ENCODE assay signal across 10 cellular contexts in the genomic region with DNA sequence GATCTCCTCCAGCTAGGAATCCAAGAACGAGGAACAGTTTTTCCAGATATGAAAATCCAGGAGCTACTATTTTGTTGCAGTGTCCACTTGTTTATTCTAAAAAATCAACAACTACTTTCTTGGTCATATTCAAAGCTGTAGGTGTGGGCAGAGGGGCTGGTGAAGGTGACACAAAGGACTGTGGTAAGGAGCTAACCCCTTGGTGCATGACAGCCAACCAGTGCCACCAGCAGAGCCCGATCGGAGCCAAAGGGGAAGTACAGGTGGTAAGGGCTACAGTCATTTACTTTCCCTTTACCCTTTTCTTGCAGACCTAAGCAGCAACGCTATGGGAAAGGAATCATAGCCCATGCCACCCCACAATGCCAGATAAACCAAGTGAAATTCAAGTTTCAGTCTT. TPM values are rescaled to one million over a fixed set of nuclear protein-coding genes. Genes with fewer than 3 reads are reported as not detected.
A peak's percentile ranks its signal among the peaks of the same experiment; 100 is the strongest.
DNase-seq lines count a peak whose midpoint lies in the region; ATAC-seq, FAIRE-seq and TF ChIP-seq lines count a peak whose summit lies in the region.
"Had no signal": no experiment of that assay in that cellular context is flagged by ENCODE, and none has a peak within 500 bp of the region (broad histone marks: within the 10 kb centered on the region; RNA-seq: fewer than 3 reads in every experiment).

No MANE protein-coding gene starts in this region.

- no peaks in the 10 kb centered on the region for H3K36me3 ChIP-seq in esophagus muscularis mucosa

- H3K9me3 Mint-ChIP-seq in effector memory CD8-positive, alpha-beta T cell, result no peaks in the 10 kb centered on the region

- WGBS in esophagus muscularis mucosa, result 76% methylated on average over 4 of the region's 4 CpGs

- FAIRE-seq in GM12891 (lab: Jason Lieb, UNC), result peak; percentile 71
- FAIRE-seq: K562 had no signal

- peak overlapping the region in 2 of 4 donors; percentile 10 to 18 for H3K27ac ChIP-seq in esophagus muscularis mucosa (replicated peaks in 1 of 4)

- peaks cover 10 to 52% of the 10 kb centered on the region in 2 donors for H3K27me3 Mint-ChIP-seq in effector memory CD8-positive, alpha-beta T cell

- DNase-seq in GM12891 (ENCODE audit: insufficient read length, low spot score) (no peak), SHP77 treated with DMSO at 0.1 percent for 48 hours (lab: John Stamatoyannopoulos, UW) (no peak), esophagus muscularis mucosa (ENCODE audit: extremely low spot score) (no peak), GM13977 (ENCODE audit: low spot score) (no peak), COR-L47 (lab: John Stamatoyannopoulos, UW) (no peak)
- DNase-seq in effector memory CD8-positive, alpha-beta T cell, result no peak
- DNase-seq: cortex of kidney had no signal

- in situ Hi-C loops in GM13977 (cut with MboI; ENCODE audit: low pct_unique_long_range_greater_than_20kb, low sequenced_read_pairs, unreplicated experiment), result no loop called here

- H3K4me3 ChIP-seq in esophagus muscularis mucosa, result no peak overlapping the region
- H3K4me3 ChIP-seq: K562 had no signal

- intact Hi-C loops in esophagus muscularis mucosa (cut with DNase I), result no loop called here

- peak; percentile 55 for ATAC-seq in GM19351 (IDR thresholded peaks at IDR 0.05; ENCODE audit: unreplicated experiment)
- peak; percentile 43 for ATAC-seq in HG03139 (IDR thresholded peaks at IDR 0.05; ENCODE audit: unreplicated experiment)
- ATAC-seq in effector memory CD8-positive, alpha-beta T cell (replicated peaks), result peak; percentile 64
- ATAC-seq: K562 had no signal

- no peak overlapping the region for H3K27ac Mint-ChIP-seq in effector memory CD8-positive, alpha-beta T cell

- TF ChIP-seq CTCF in esophagus muscularis mucosa (IDR thresholded peaks at IDR 0.05) (no peak), GM13977 (IDR thresholded peaks at IDR 0.05; ENCODE audit: extremely low read depth, insufficient read depth, missing control alignments) (no peak)

- H3K4me1 Mint-ChIP-seq in effector memory CD8-positive, alpha-beta T cell (ENCODE audit: low read depth in 2 of 2), result peaks cover 6 to 13% of the 10 kb centered on the region in 2 donors

- H3K36me3 Mint-ChIP-seq in effector memory CD8-positive, alpha-beta T cell (ENCODE audit: insufficient read depth), result no peaks in the 10 kb centered on the region

- H3K4me3 Mint-ChIP-seq in effector memory CD8-positive, alpha-beta T cell, result no peak overlapping the region

- TF ChIP-seq POLR2A in GM12891 (IDR thresholded peaks at IDR 0.05; ENCODE audit: low read depth, low read length) (no peak), esophagus muscularis mucosa (IDR thresholded peaks at IDR 0.05; ENCODE audit: low read depth) (no peak)

- no peaks in the 10 kb centered on the region for H3K27me3 ChIP-seq in esophagus muscularis mucosa

- TF ChIP-seq EP300 in esophagus muscularis mucosa (IDR thresholded peaks at IDR 0.05), result no peak

- no peaks in the 10 kb centered on the region for H3K9me3 ChIP-seq in esophagus muscularis mucosa

- peaks cover 11 to 42% (median 22%) of the 10 kb centered on the region in 4 donors for H3K4me1 ChIP-seq in esophagus muscularis mucosa

TF ChIP-seq in GM12891, 5 proteins besides CTCF, POLR2A, EP300 and RAD21:
- TF ChIP-seq POU2F2 (IDR thresholded peaks at IDR 0.05; ENCODE audit: low read depth, low read length) (no peak), POLR2AphosphoS5 (IDR thresholded peaks at IDR 0.05; ENCODE audit: low read depth, low read length) (no peak), PAX5 (IDR thresholded peaks at IDR 0.05; ENCODE audit: insufficient read depth, low read length, severe bottlenecking) (no peak), TAF1 (IDR thresholded peaks at IDR 0.05; ENCODE audit: low read depth, low read length) (no peak), SPI1 (IDR thresholded peaks at IDR 0.05; ENCODE audit: low read depth, low read length) (no peak)
TF ChIP-seq in GM12891: peak in this region for 0.

RNA-seq across cellular contexts. Expression of gene PLA1A, which starts 30.7 kb away (rescaled TPM):
- 4.9 TPM for polyA plus RNA-seq in GM12891 (2012; ENCODE audit: low read depth, missing spikeins)
- 1 to 10 TPM; 1.5 to 2.9 (median 2.0) TPM for total RNA-seq in esophagus muscularis mucosa
- total RNA-seq: K562 had no signal
- polyA plus RNA-seq: K562 had no signal

RNA-seq across cellular contexts. Expression of gene POPDC2, which starts 32.0 kb away (rescaled TPM):
- 2.1 TPM for polyA plus RNA-seq in GM12891 (2012; ENCODE audit: low read depth, missing spikeins)
- 10 to 100 TPM; 67.9 to 92.6 (median 79.3) TPM for total RNA-seq in esophagus muscularis mucosa
- total RNA-seq: K562 had no signal

RNA-seq across cellular contexts. Expression of gene COX17, which starts 48.8 kb away (rescaled TPM):
- polyA plus RNA-seq in GM12891 (2012; ENCODE audit: low read depth, missing spikeins), result 198 TPM
- 10 to 100 TPM; 36.3 to 76.4 (median 61.6) TPM for total RNA-seq in esophagus muscularis mucosa

RNA-seq across cellular contexts. Expression of gene ADPRH, which starts 49.1 kb away (rescaled TPM):
- 18.0 TPM for polyA plus RNA-seq in GM12891 (2012; ENCODE audit: low read depth, missing spikeins)
- total RNA-seq in esophagus muscularis mucosa, result 10 to 100 TPM; 10.4 to 17.8 (median 14.1) TPM
